In the genomic region with DNA sequence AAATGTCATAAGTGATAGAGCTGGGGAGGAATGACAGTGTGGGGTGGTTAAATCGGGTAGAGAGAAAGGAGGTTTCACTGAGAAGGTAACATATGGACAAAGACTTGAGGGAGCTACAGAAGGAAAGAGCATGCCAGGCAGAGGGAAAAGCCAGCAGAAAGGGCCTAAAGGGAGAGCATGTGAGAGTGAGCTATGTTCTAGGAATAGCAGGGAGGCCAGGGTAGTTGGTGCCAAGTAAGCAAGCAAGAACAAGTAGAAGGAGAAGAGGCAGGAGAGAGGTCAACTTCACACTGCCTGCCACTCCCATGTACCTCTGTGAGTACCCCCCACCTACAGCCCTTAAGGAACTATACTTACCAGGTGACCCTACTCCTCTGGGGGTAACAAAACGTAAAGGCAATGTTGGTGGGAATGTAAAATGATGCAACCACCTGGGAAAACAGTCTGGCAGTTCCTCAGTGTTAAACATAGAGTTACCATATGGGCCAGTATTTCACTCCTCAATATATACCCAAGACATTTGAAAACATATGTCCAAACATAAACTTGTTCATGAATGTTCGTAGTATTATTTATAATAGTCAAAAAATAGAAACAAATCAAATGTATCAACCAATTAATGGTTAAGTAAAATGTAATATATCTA, we compare ENCODE assay signal across 23 cellular contexts.
DNase-seq lines count a peak whose midpoint lies in the region; ATAC-seq, FAIRE-seq and TF ChIP-seq lines count a peak whose summit lies in the region.
"Had no signal": no experiment of that assay in that cellular context is flagged by ENCODE, and none has a peak within 500 bp of the region (broad histone marks: within the 10 kb centered on the region; RNA-seq: fewer than 3 reads in every experiment).

No MANE protein-coding gene starts in this region.

- peak overlapping the region in 3 of 4 donors; percentile 47 to 62 (median 48) for H3K27ac ChIP-seq in body of pancreas
- H3K27ac ChIP-seq in gastrocnemius medialis = peak overlapping the region; percentile 88 to 92 (median 88)
- H3K27ac ChIP-seq: adrenal gland, esophagus muscularis mucosa, stomach, upper lobe of left lung had no signal

- ATAC-seq in body of pancreas (peak; percentile 57), left cardiac atrium (peak; percentile 85 to 87), gastrocnemius medialis (peak; percentile 99 to 100), GM18498 (IDR thresholded peaks at IDR 0.05; ENCODE audit: unreplicated experiment) (no peak), GM21576 (IDR thresholded peaks at IDR 0.05; ENCODE audit: unreplicated experiment) (no peak)

- H3K27me3 ChIP-seq in body of pancreas (no peaks in the 10 kb centered on the region), gastrocnemius medialis (no peaks in the 10 kb centered on the region)
- H3K27me3 ChIP-seq: adrenal gland, esophagus muscularis mucosa, stomach, upper lobe of left lung had no signal

- H3K36me3 ChIP-seq in body of pancreas (replicated peaks in 1 of 2; ENCODE audit: insufficient read depth in 1 of 2, low read depth in 2 of 2) = no peaks in the 10 kb centered on the region
- H3K36me3 ChIP-seq in gastrocnemius medialis = no peaks in the 10 kb centered on the region
- H3K36me3 ChIP-seq: adrenal gland, esophagus muscularis mucosa, stomach, upper lobe of left lung had no signal

- 61 to 70% methylated on average over 3 of the region's 3 CpGs for WGBS in body of pancreas, 2 donors

- intact Hi-C loops in body of pancreas (cut with DNase I) = no loop called here
- intact Hi-C loops in left cardiac atrium (cut with DNase I) = no loop called here
- intact Hi-C loops in gastrocnemius medialis (cut with DNase I; ENCODE audit: low total_unique reads) = loop anchor here (5.0 kb wide), 1 partner anchor 86 kb away; no protein-coding TSS in a partner anchor

- no peak for TF ChIP-seq POLR2A in body of pancreas (IDR thresholded peaks at IDR 0.05)
- TF ChIP-seq POLR2A in gastrocnemius medialis (IDR thresholded peaks at IDR 0.05) = peak; percentile 34 to 73

- peak; percentile 6 for FAIRE-seq in G401.6 (lab: Jason Lieb, UNC)

- H3K9me3 ChIP-seq in body of pancreas (no peaks in the 10 kb centered on the region), gastrocnemius medialis (no peaks in the 10 kb centered on the region)
- H3K9me3 ChIP-seq: adrenal gland, esophagus muscularis mucosa, upper lobe of left lung had no signal

- no peak for TF ChIP-seq CTCF in body of pancreas (IDR thresholded peaks at IDR 0.05)
- no peak for TF ChIP-seq CTCF in gastrocnemius medialis (IDR thresholded peaks at IDR 0.05 in 4 of 5, conservative IDR thresholded peaks at IDR 0.05 in 1 of 5)

- in situ Hi-C loops in gastrocnemius medialis (cut with MboI; ENCODE audit: low sequenced_read_pairs in 4 of 4) = no loop called here

- H3K4me1 ChIP-seq in body of pancreas (peaks cover 22% of the 10 kb centered on the region), gastrocnemius medialis (peaks cover 20 to 23% of the 10 kb centered on the region in 2 donors)
- H3K4me1 ChIP-seq: esophagus muscularis mucosa had no signal

- peak in 3 of 4 donors; percentile 11 to 52 (median 21) for DNase-seq in body of pancreas
- DNase-seq in left cardiac atrium = no peak
- peak; percentile 74 to 84 for DNase-seq in gastrocnemius medialis
- no peak for DNase-seq in HK-2 (ENCODE audit: unreplicated experiment)
- DNase-seq: activated CD4-positive, alpha-beta T cell treated with anti-CD3 and anti-CD28 coated beads, Interleukin-2, amount 10 ng/mL, durations not matched to agents 7 days and 5 days; activated effector memory CD4-positive, alpha-beta T cell treated with Interleukin-2 at 50 U/mL for 16 hours; adrenal gland; AML-193; Calu3; caudate nucleus; effector CD4-positive, alpha-beta T cell; GDM1; HFFc6; NCI-H187 treated with DMSO at 0.1 percent for 48 hours; occipital lobe; SHP77; stimulated activated CD4-positive, alpha-beta T cell treated with anti-CD3 and anti-CD28 coated beads, Interleukin-2, amount 100 ng/mL, for 24 hours; stomach had no signal

- H3K4me3 ChIP-seq in body of pancreas = no peak overlapping the region
- H3K4me3 ChIP-seq in gastrocnemius medialis = peak overlapping the region in 1 of 4 donors; percentile 22
- H3K4me3 ChIP-seq: adrenal gland, esophagus muscularis mucosa, stomach, upper lobe of left lung had no signal

Comparison
In these comparisons a context has a peak if more than half of its experiments do, and no peak if none do; other contexts are left out.
1. ATAC-seq: peak in body of pancreas (single experiment), left cardiac atrium (2 of 2) and gastrocnemius medialis (2 of 2); none in GM18498 (single experiment) and GM21576 (single experiment).
2. DNase-seq: peak in body of pancreas (3 of 4) and gastrocnemius medialis (2 of 2); none in left cardiac atrium (single experiment) and HK-2 (single experiment).
3. POLR2A ChIP-seq: peak in gastrocnemius medialis (2 of 2); none in body of pancreas (0 of 3).